Comparison of ENCODE assay signal across 11 cellular contexts in the genomic region with DNA sequence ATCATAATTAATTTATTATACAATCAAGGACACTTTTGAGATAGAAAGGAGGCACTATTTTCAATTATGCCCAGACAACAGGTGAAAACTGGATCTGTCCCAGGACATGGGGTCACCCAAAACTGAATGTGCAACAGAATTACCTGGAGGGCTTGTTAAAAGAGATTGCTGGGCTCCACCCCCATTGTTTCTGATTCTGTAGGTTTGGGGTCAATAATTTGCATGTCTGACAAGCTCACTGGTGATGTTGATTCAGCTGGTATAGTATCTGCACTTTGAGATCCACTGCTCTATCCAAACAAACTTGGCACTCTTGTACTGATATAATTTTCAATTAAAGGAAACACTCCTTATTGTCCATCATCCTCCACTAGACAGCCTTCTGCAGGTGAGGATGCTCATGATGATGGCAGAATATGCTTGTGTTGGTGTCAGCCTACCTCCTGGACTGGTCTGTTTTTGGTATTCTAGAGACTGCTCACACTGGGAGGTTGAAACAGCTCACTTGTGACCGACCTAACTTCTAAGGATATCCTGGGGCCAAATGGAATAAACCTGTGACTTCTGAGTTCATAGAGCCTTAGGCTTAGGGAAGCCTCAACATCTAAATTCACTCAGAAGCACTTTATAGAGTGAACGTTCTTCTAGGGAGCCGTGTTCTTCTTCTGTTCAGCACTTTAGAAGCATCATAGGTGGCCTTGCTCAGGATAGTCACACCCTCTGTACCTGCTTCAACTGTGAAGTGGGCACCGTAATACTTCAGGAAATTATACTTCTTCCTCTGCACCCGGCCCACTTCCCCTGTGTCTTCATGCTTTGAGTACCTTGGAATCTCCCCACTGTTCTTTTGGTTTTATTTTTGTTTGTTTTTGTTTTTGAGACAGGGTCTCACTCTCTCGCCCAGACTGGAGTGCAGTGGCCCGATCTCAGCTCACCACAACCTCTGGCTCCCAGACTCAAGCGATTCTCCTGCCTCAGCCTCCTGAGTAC. TPM values are rescaled to one million over a fixed set of nuclear protein-coding genes. Genes with fewer than 3 reads are reported as not detected.
DNase-seq lines count a peak whose midpoint lies in the region; ATAC-seq and TF ChIP-seq lines count a peak whose summit lies in the region.
"Had no signal": no experiment of that assay in that cellular context is flagged by ENCODE, and none has a peak within 500 bp of the region (broad histone marks: within the 10 kb centered on the region; RNA-seq: fewer than 3 reads in every experiment).

No MANE protein-coding gene starts in this region.

- no peaks in the 10 kb centered on the region for H3K9me3 ChIP-seq in spleen

- peaks cover 9 to 80% (median 32%) of the 10 kb centered on the region in 6 donors for H3K4me1 ChIP-seq in spleen

- intact Hi-C loops in activated CD4-positive, alpha-beta T cell treated with anti-CD3 and anti-CD28 coated beads for 36 hours (cut with DNase I, micrococcal nuclease), result no loop called here
- intact Hi-C loops in activated CD4-positive, alpha-beta T cell treated with anti-CD3 and anti-CD28 coated beads, Interleukin-2, amount 10 ng/mL, durations not matched to agents 24 days and 14 days (cut with micrococcal nuclease), result loop anchor here (1.0 kb wide), 1 partner anchor 8 kb away; no protein-coding TSS in a partner anchor
- intact Hi-C loops in spleen (cut with DNase I; ENCODE audit: low total_unique reads), result no loop called here

- peak overlapping the region in 1 of 8 donors; percentile 55 for H3K4me3 ChIP-seq in spleen

- TF ChIP-seq POLR2A in spleen (IDR thresholded peaks at IDR 0.05), result no peak

- no peaks in the 10 kb centered on the region for H3K27me3 ChIP-seq in spleen (replicated peaks in 1 of 7)

- POLR2A ChIA-PET in activated CD4-positive, alpha-beta T cell treated with anti-CD3 and anti-CD28 coated beads for 36 hours (lab: Charles Lee), result no interaction called here

- CTCF ChIA-PET in activated CD4-positive, alpha-beta T cell treated with anti-CD3 and anti-CD28 coated beads for 36 hours (lab: Charles Lee), result interaction anchor here (0.9 to 9.2 kb wide), 6 partner anchors 12 to 109 kb away, joined by 3 to 124 read pairs (median 4); no protein-coding TSS in a partner anchor

- WGBS in spleen, 5 donors, result 37 to 51% (median 43%) methylated on average over 8 of the region's 8 CpGs

- peak overlapping the region; percentile 56 for H3K27ac Mint-ChIP-seq in activated CD4-positive, alpha-beta T cell treated with anti-CD3 and anti-CD28 coated beads for 36 hours
- H3K27ac Mint-ChIP-seq in activated CD4-positive, alpha-beta T cell treated with anti-CD3 and anti-CD28 coated beads, Interleukin-2, amount 10 ng/mL, durations not matched to agents 24 days and 14 days, result peak overlapping the region; percentile 85

- peak; percentile 62 for ATAC-seq in activated CD4-positive, alpha-beta T cell treated with anti-CD3 and anti-CD28 coated beads for 36 hours
- ATAC-seq in HG02884 (IDR thresholded peaks at IDR 0.05; ENCODE audit: unreplicated experiment), result peak; percentile 57

- DNase-seq in activated CD4-positive, alpha-beta T cell treated with anti-CD3 and anti-CD28 coated beads for 36 hours, result peak; percentile 48
- DNase-seq in activated CD4-positive, alpha-beta T cell treated with anti-CD3 and anti-CD28 coated beads for 1 hour, result no peak
- DNase-seq in activated CD4-positive, alpha-beta T cell treated with anti-CD3 and anti-CD28 coated beads, Interleukin-2, amount 10 ng/mL, durations not matched to agents 24 days and 14 days, result peak; percentile 83
- DNase-seq in spleen (peak; percentile 76), globus pallidus (ENCODE audit: low spot score) (no peak), NCI-H2081 treated with DMSO at 0.1 percent for 48 hours (lab: John Stamatoyannopoulos, UW) (no peak), NCI-H82 treated with DMSO at 0.1 percent for 48 hours (lab: John Stamatoyannopoulos, UW; ENCODE audit: unreplicated experiment) (no peak)
- DNase-seq: SHP77 treated with DMSO at 0.1 percent for 48 hours had no signal

- no peaks in the 10 kb centered on the region for H3K27me3 Mint-ChIP-seq in activated CD4-positive, alpha-beta T cell treated with anti-CD3 and anti-CD28 coated beads for 36 hours
- no peaks in the 10 kb centered on the region for H3K27me3 Mint-ChIP-seq in activated CD4-positive, alpha-beta T cell treated with anti-CD3 and anti-CD28 coated beads, Interleukin-2, amount 10 ng/mL, durations not matched to agents 24 days and 14 days

- peaks cover 31% of the 10 kb centered on the region for H3K4me1 Mint-ChIP-seq in activated CD4-positive, alpha-beta T cell treated with anti-CD3 and anti-CD28 coated beads for 36 hours
- H3K4me1 Mint-ChIP-seq in activated CD4-positive, alpha-beta T cell treated with anti-CD3 and anti-CD28 coated beads, Interleukin-2, amount 10 ng/mL, durations not matched to agents 24 days and 14 days, result peaks cover 58% of the 10 kb centered on the region

- H3K36me3 Mint-ChIP-seq in activated CD4-positive, alpha-beta T cell treated with anti-CD3 and anti-CD28 coated beads for 36 hours (ENCODE audit: low read depth), result no peaks in the 10 kb centered on the region
- H3K36me3 Mint-ChIP-seq in activated CD4-positive, alpha-beta T cell treated with anti-CD3 and anti-CD28 coated beads, Interleukin-2, amount 10 ng/mL, durations not matched to agents 24 days and 14 days (ENCODE audit: low read depth), result peaks cover 3% of the 10 kb centered on the region

- no peaks in the 10 kb centered on the region for H3K9me3 Mint-ChIP-seq in activated CD4-positive, alpha-beta T cell treated with anti-CD3 and anti-CD28 coated beads for 36 hours (ENCODE audit: low read depth)
- H3K9me3 Mint-ChIP-seq in activated CD4-positive, alpha-beta T cell treated with anti-CD3 and anti-CD28 coated beads, Interleukin-2, amount 10 ng/mL, durations not matched to agents 24 days and 14 days, result peaks cover 4% of the 10 kb centered on the region

- H3K36me3 ChIP-seq in spleen, result no peaks in the 10 kb centered on the region

- no peak for TF ChIP-seq CTCF in spleen (IDR thresholded peaks at IDR 0.05 in 8 of 11, conservative IDR thresholded peaks at IDR 0.05 in 3 of 11)

- H3K27ac ChIP-seq in spleen, result peak overlapping the region in 7 of 8 donors; percentile 16 to 78 (median 51)

- no peak overlapping the region for H3K4me3 Mint-ChIP-seq in activated CD4-positive, alpha-beta T cell treated with anti-CD3 and anti-CD28 coated beads for 36 hours
- H3K4me3 Mint-ChIP-seq in activated CD4-positive, alpha-beta T cell treated with anti-CD3 and anti-CD28 coated beads, Interleukin-2, amount 10 ng/mL, durations not matched to agents 24 days and 14 days, result peak overlapping the region; percentile 76

RNA-seq across cellular contexts. Expression of a gene that starts 2.0 kb away (rescaled TPM):
- total RNA-seq in activated CD4-positive, alpha-beta T cell treated with anti-CD3 and anti-CD28 coated beads for 36 hours, result under 1 TPM; 0.16 to 0.25 TPM
- total RNA-seq in activated CD4-positive, alpha-beta T cell treated with anti-CD3 and anti-CD28 coated beads, Interleukin-2, amount 10 ng/mL, durations not matched to agents 24 days and 14 days, result 2.5 and 3.0 TPM in 2 replicates
- total RNA-seq in spleen, result 1 to 10 TPM; 1.4 to 5.2 (median 3.1) TPM
- polyA plus RNA-seq in spleen, result 1 to 10 TPM in 1 of 3 donors, under 1 TPM in 2; 0.32 to 1.8 (median 0.85) TPM

RNA-seq across cellular contexts. Expression of a gene that starts 40.3 kb away (rescaled TPM):
- total RNA-seq in activated CD4-positive, alpha-beta T cell treated with anti-CD3 and anti-CD28 coated beads for 36 hours, result 1 to 10 TPM; 2.3 to 2.5 TPM
- total RNA-seq in activated CD4-positive, alpha-beta T cell treated with anti-CD3 and anti-CD28 coated beads, Interleukin-2, amount 10 ng/mL, durations not matched to agents 24 days and 14 days, result 1.0 and 1.4 TPM in 2 replicates
- not detected for total RNA-seq in spleen
- not detected for polyA plus RNA-seq in spleen
- total RNA-seq: cardiac septum, liver had no signal
- polyA plus RNA-seq: liver had no signal

RNA-seq across cellular contexts. Expression of a gene that starts 53.0 kb away (rescaled TPM):
- not detected for total RNA-seq in activated CD4-positive, alpha-beta T cell treated with anti-CD3 and anti-CD28 coated beads for 36 hours
- not detected in 2 replicates for total RNA-seq in activated CD4-positive, alpha-beta T cell treated with anti-CD3 and anti-CD28 coated beads, Interleukin-2, amount 10 ng/mL, durations not matched to agents 24 days and 14 days
- total RNA-seq in spleen, result 10 to 100 TPM; 36.1 to 78.3 (median 48.9) TPM
- 10 to 100 TPM in 1 of 3 donors, 1 to 10 TPM in 2; 7.1 to 11.6 (median 9.6) TPM for polyA plus RNA-seq in spleen

Comparison
In these comparisons a context has a peak if more than half of its experiments do, and no peak if none do; other contexts are left out.
1. DNase-seq: peak in activated CD4-positive, alpha-beta T cell treated with anti-CD3 and anti-CD28 coated beads for 36 hours (single experiment), activated CD4-positive, alpha-beta T cell treated with anti-CD3 and anti-CD28 coated beads, Interleukin-2, amount 10 ng/mL, durations not matched to agents 24 days and 14 days (single experiment) and spleen (single experiment); none in activated CD4-positive, alpha-beta T cell treated with anti-CD3 and anti-CD28 coated beads for 1 hour (single experiment), globus pallidus (single experiment), NCI-H2081 treated with DMSO at 0.1 percent for 48 hours (single experiment) and NCI-H82 treated with DMSO at 0.1 percent for 48 hours (single experiment).
2. RNA of a gene that starts 53.0 kb away (total RNA-seq): 36.1 to 78.3 TPM in spleen; not detected in activated CD4-positive, alpha-beta T cell treated with anti-CD3 and anti-CD28 coated beads for 36 hours and not detected in activated CD4-positive, alpha-beta T cell treated with anti-CD3 and anti-CD28 coated beads, Interleukin-2, amount 10 ng/mL, durations not matched to agents 24 days and 14 days; every median in the first group is over 10 times any median in the second.